ENCODE assay signal across 8 cellular contexts in genomic region chr7:36483853-36484252, GRCh38.
A peak's percentile ranks its signal among the peaks of the same experiment; 100 is the strongest.
DNase-seq lines count a peak whose midpoint lies in the region; FAIRE-seq and TF ChIP-seq lines count a peak whose summit lies in the region.
"Not testable (repeated sequence)": the region's sequence is repeated elsewhere in the genome, so short reads cannot be mapped to it uniquely, and the experiment has no call there.

No MANE protein-coding gene starts in this region.

- not testable (repeated sequence) for H3K4me3 ChIP-seq in bronchial epithelial cell (ENCODE audit: low read depth, low read length)

- DNase-seq in ACHN: peak; percentile 51
- DNase-seq in G401 (ENCODE audit: low spot score): peak; percentile 53
- not testable (repeated sequence) for DNase-seq in bronchial epithelial cell (ENCODE audit: low read depth)
- DNase-seq in foreskin melanocyte: peak; percentile 51
- peak; percentile 43 to 61 for DNase-seq in hippocampal formation (lab: John Stamatoyannopoulos, UW)
- peak; percentile 87 for DNase-seq in medulla oblongata (ENCODE audit: extremely low spot score)
- DNase-seq in pons (ENCODE audit: low spot score): peak; percentile 90
- peak; percentile 83 for DNase-seq in superior temporal gyrus (ENCODE audit: extremely low spot score)

- TF ChIP-seq CTCF in bronchial epithelial cell (IDR thresholded peaks at IDR 0.05; ENCODE audit: insufficient read depth, low read length, severe bottlenecking): not testable (repeated sequence)

- in situ Hi-C loops in ACHN (cut with HindIII; ENCODE audit: low pct_ligation_motif_present, low pct_unique_long_range_greater_than_20kb, low sequenced_read_pairs): loop anchor here (25.0 kb wide), 3 partner anchors 128 to 728 kb away; no protein-coding TSS in a partner anchor
- in situ Hi-C loops in G401 (cut with HindIII; ENCODE audit: low sequenced_read_pairs): not testable (repeated sequence)

- H3K36me3 ChIP-seq in bronchial epithelial cell (ENCODE audit: control insufficient read depth, insufficient read depth, low read length): not testable (repeated sequence)

- FAIRE-seq in bronchial epithelial cell (lab: Jason Lieb, UNC): peak; percentile 7

- H3K27me3 ChIP-seq in bronchial epithelial cell (ENCODE audit: control insufficient read depth, insufficient read depth, low read length): not testable (repeated sequence)
